22 cellular contexts compared by ENCODE assay signal in the genomic region with DNA sequence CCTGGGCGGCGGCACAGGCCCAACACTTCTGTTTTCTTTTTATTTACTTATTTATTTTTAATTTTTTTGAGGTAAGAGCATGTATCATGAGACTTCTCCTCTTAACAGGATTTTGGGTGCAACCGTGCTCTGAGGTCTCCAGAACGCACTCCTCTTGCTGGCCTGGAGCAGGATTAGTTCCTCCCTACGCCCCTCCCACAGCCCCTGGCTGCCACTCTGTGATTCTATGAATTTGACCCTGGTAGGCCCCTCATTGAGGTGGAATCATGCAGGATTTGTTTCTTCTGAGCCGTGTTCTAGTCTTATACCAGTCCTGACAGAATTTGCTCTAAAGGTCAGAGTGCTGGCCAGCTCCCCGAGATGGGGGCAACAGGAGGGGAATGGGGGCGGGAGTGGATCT.
DNase-seq lines count a peak whose midpoint lies in the region; ATAC-seq and TF ChIP-seq lines count a peak whose summit lies in the region.
"Had no signal": no experiment of that assay in that cellular context is flagged by ENCODE, and none has a peak within 500 bp of the region (broad histone marks: within the 10 kb centered on the region; RNA-seq: fewer than 3 reads in every experiment).

No MANE protein-coding gene starts in this region.

- H3K36me3 Mint-ChIP-seq in neural progenitor cell: peaks cover 3% of the 10 kb centered on the region
- H3K36me3 Mint-ChIP-seq: CD4-positive, CD25-positive, alpha-beta regulatory T cell had no signal

- no peaks in the 10 kb centered on the region for H3K9me3 ChIP-seq in neural progenitor cell (ENCODE audit: low read depth)
- no peaks in the 10 kb centered on the region for H3K9me3 ChIP-seq in upper lobe of right lung

- H3F3A ChIP-seq in neural progenitor cell (ENCODE audit: low read depth): no peaks in the 10 kb centered on the region

- H3K9ac ChIP-seq in neural progenitor cell: no peak overlapping the region
- H3K9ac ChIP-seq: GM23248 had no signal

- H3K4me1 ChIP-seq in neural progenitor cell (peaks cover 25% of the 10 kb centered on the region), upper lobe of right lung (peaks cover 6% of the 10 kb centered on the region)

- peaks cover 9% of the 10 kb centered on the region for H3K27me3 Mint-ChIP-seq in neural progenitor cell (ENCODE audit: insufficient read depth, low read depth)
- H3K27me3 Mint-ChIP-seq: stimulated activated naive B cell treated with anti-CD40 and anti-IgM and Interleukin-4, amounts not matched to agents 10 μg/mL and 1 μg/mL and 100 μg/mL, for 72 hours had no signal

- H3K27me3 ChIP-seq in neural progenitor cell (no peaks in the 10 kb centered on the region), upper lobe of right lung (no peaks in the 10 kb centered on the region)

- DNase-seq in cardiac septum (ENCODE audit: low spot score) (peak; percentile 41), left ventricle myocardium superior (no peak), astrocyte of the hippocampus (ENCODE audit: low read depth, low spot score) (peak; percentile 29), neural progenitor cell (ENCODE audit: low spot score) (no peak), upper lobe of right lung (peak; percentile 51), KBM-7 (no peak), activated gamma-delta T cell treated with Interleukin-2 at 50 U/mL for 16 hours (no peak), Right ventricle myocardium inferior (ENCODE audit: missing footprints) (no peak)
- DNase-seq: activated CD8-positive, alpha-beta T cell treated with anti-CD3 and anti-CD28 coated beads, Interleukin-2, amount 10 ng/mL, durations not matched to agents 7 days and 5 days; activated naive CD4-positive, alpha-beta T cell treated with anti-CD3 and anti-CD28 coated beads, Interleukin-2, amount 50 U/mL, for 16 hours; amygdala; CD4-positive, CD25-positive, alpha-beta regulatory T cell; DND-41; effector memory CD4-positive, alpha-beta T cell; NCI-H1417 treated with DMSO at 0.1 percent for 48 hours; NCI-H2081; NCI-H345; stimulated activated naive B cell treated with anti-CD40 and anti-IgM and Interleukin-4, amounts not matched to agents 10 μg/mL and 1 μg/mL and 100 μg/mL, for 72 hours; T-helper 2 cell had no signal

- H3K27ac ChIP-seq in neural progenitor cell (no peak overlapping the region), upper lobe of right lung (peak overlapping the region; percentile 6)
- H3K27ac ChIP-seq: GM23248 had no signal

- H3K4me3 Mint-ChIP-seq in neural progenitor cell: no peak overlapping the region
- H3K4me3 Mint-ChIP-seq: activated CD8-positive, alpha-beta T cell treated with anti-CD3 and anti-CD28 coated beads, Interleukin-2, amount 10 ng/mL, durations not matched to agents 7 days and 5 days; CD4-positive, CD25-positive, alpha-beta regulatory T cell; naive thymus-derived CD8-positive, alpha-beta T cell; stimulated activated naive B cell treated with anti-CD40 and anti-IgM and Interleukin-4, amounts not matched to agents 10 μg/mL and 1 μg/mL and 100 μg/mL, for 72 hours had no signal

- H3K36me3 ChIP-seq in neural progenitor cell (no peaks in the 10 kb centered on the region), upper lobe of right lung (no peaks in the 10 kb centered on the region)

- no peak overlapping the region for H2AFZ ChIP-seq in neural progenitor cell (replicated peaks)
- H2AFZ ChIP-seq: GM23248 had no signal

- peaks cover 27% of the 10 kb centered on the region for H3K4me1 Mint-ChIP-seq in neural progenitor cell
- H3K4me1 Mint-ChIP-seq: CD4-positive, CD25-positive, alpha-beta regulatory T cell; stimulated activated naive B cell treated with anti-CD40 and anti-IgM and Interleukin-4, amounts not matched to agents 10 μg/mL and 1 μg/mL and 100 μg/mL, for 72 hours had no signal

- intact Hi-C loops in cardiac septum (cut with DNase I): no loop called here
- intact Hi-C loops in left ventricle myocardium superior (cut with micrococcal nuclease): no loop called here
- intact Hi-C loops in upper lobe of right lung (cut with DNase I): no loop called here
- intact Hi-C loops in Right ventricle myocardium inferior (cut with DNase I): no loop called here

- peaks cover 35% of the 10 kb centered on the region for H3K9me3 Mint-ChIP-seq in neural progenitor cell

- in situ Hi-C loops in KBM-7 (cut with MboI; ENCODE audit: low pct_unique_long_range_greater_than_20kb, low sequenced_read_pairs): no loop called here

- peak overlapping the region; percentile 27 for H3K4me2 ChIP-seq in neural progenitor cell

- H3K79me2 ChIP-seq in neural progenitor cell (ENCODE audit: low read depth): no peaks in the 10 kb centered on the region

- H3K4me3 ChIP-seq in neural progenitor cell (no peak overlapping the region), upper lobe of right lung (no peak overlapping the region)
- H3K4me3 ChIP-seq: GM23248, skin epidermis had no signal

- H3K27ac Mint-ChIP-seq in neural progenitor cell: no peak overlapping the region
- H3K27ac Mint-ChIP-seq: activated CD8-positive, alpha-beta T cell treated with anti-CD3 and anti-CD28 coated beads, Interleukin-2, amount 10 ng/mL, durations not matched to agents 7 days and 5 days; naive thymus-derived CD8-positive, alpha-beta T cell; stimulated activated naive B cell treated with anti-CD40 and anti-IgM and Interleukin-4, amounts not matched to agents 10 μg/mL and 1 μg/mL and 100 μg/mL, for 72 hours had no signal

- H4K20me1 ChIP-seq in neural progenitor cell (ENCODE audit: low read depth): no peaks in the 10 kb centered on the region

- ATAC-seq in left ventricle myocardium superior (no peak), upper lobe of right lung (no peak), Right ventricle myocardium inferior (no peak)
- ATAC-seq: activated CD8-positive, alpha-beta T cell treated with anti-CD3 and anti-CD28 coated beads, Interleukin-2, amount 10 ng/mL, durations not matched to agents 7 days and 5 days; naive thymus-derived CD8-positive, alpha-beta T cell; stimulated activated naive B cell treated with anti-CD40 and anti-IgM and Interleukin-4, amounts not matched to agents 10 μg/mL and 1 μg/mL and 100 μg/mL, for 72 hours had no signal

- TF ChIP-seq CTCF in neural progenitor cell (IDR thresholded peaks at IDR 0.05) (no peak), upper lobe of right lung (IDR thresholded peaks at IDR 0.05) (no peak)

Comparison
In these comparisons a context has a peak if more than half of its experiments do, and no peak if none do; other contexts are left out.
1. DNase-seq: peak in cardiac septum (single experiment), astrocyte of the hippocampus (single experiment) and upper lobe of right lung (single experiment); none in left ventricle myocardium superior (single experiment), neural progenitor cell (single experiment), KBM-7 (single experiment), activated gamma-delta T cell treated with Interleukin-2 at 50 U/mL for 16 hours (single experiment) and Right ventricle myocardium inferior (single experiment).